In genomic region chr2:200425026-200425821, GRCh38 we compare ENCODE assay signal across 18 cellular contexts.
DNase-seq lines count a peak whose midpoint lies in the region; ATAC-seq, FAIRE-seq and TF ChIP-seq lines count a peak whose summit lies in the region.
"Had no signal": no experiment of that assay in that cellular context is flagged by ENCODE, and none has a peak within 500 bp of the region (broad histone marks: within the 10 kb centered on the region; RNA-seq: fewer than 3 reads in every experiment).

No MANE protein-coding gene starts in this region.

- TF ChIP-seq CTCF in HepG2 (CRISPR knock-in tag; IDR thresholded peaks at IDR 0.05), result no peak
- no peak for TF ChIP-seq CTCF in right lobe of liver (IDR thresholded peaks at IDR 0.05)
- no peak for TF ChIP-seq CTCF in WTC11 (IDR thresholded peaks at IDR 0.05)
- no peak for TF ChIP-seq CTCF in fibroblast of villous mesenchyme (IDR thresholded peaks at IDR 0.05; ENCODE audit: insufficient read depth, low read depth, low read length)
- TF ChIP-seq CTCF in lower lobe of right lung (IDR thresholded peaks at IDR 0.05), result no peak
- TF ChIP-seq CTCF in A673 (conservative IDR thresholded peaks at IDR 0.05; ENCODE audit: low read depth, low read length), result no peak

- DNase-seq in HepG2 (ENCODE audit: low spot score) (no peak), right lobe of liver (no peak), WTC11 (ENCODE audit: low spot score) (no peak), fibroblast of villous mesenchyme (ENCODE audit: low read depth) (peak; percentile 65), CD1c-positive myeloid dendritic cell (ENCODE audit: extremely low spot score) (no peak), lower lobe of right lung (no peak), A673 (ENCODE audit: low spot score) (no peak)
- DNase-seq: Calu3; CD4-positive, alpha-beta memory T cell; EL; NCI-H1417 treated with DMSO at 0.1 percent for 48 hours; NCI-H1930; NCI-H345; NCI-H526; Right ventricle myocardium superior had no signal

- FAIRE-seq in HepG2 (lab: Jason Lieb, UNC), result no peak
- FAIRE-seq: GM12878 had no signal

- no peak for TF ChIP-seq RAD21 in HepG2 (CRISPR knock-in tag; IDR thresholded peaks at IDR 0.05)

- peak overlapping the region; percentile 64 for H3K27ac Mint-ChIP-seq in WTC11

- H3K4me1 ChIP-seq in HepG2 (ENCODE audit: insufficient read depth, low read length), result no peaks in the 10 kb centered on the region
- no peaks in the 10 kb centered on the region for H3K4me1 ChIP-seq in right lobe of liver
- no peaks in the 10 kb centered on the region for H3K4me1 ChIP-seq in lower lobe of right lung
- no peaks in the 10 kb centered on the region for H3K4me1 ChIP-seq in A673 (ENCODE audit: insufficient read depth, low read length, poor library complexity, severe bottlenecking)

- CTCF ChIA-PET in HepG2 (lab: Yijun Ruan, JAX; ENCODE audit: low intra/inter-chr PET ratio, low total read pairs), result no interaction called here
- CTCF ChIA-PET in WTC11 (lab: Charles Lee), result interaction anchor here (0.7 to 1.8 kb wide), 4 partner anchors 11 to 440 kb away, joined by 3 to 5 read pairs (median 4); no protein-coding TSS in a partner anchor
- CTCF ChIA-PET in A673 (lab: Charles Lee), result interaction anchor here (0.7 kb wide), 1 partner anchor 9 kb away, joined by 3 read pairs; no protein-coding TSS in a partner anchor

- H3K27me3 ChIP-seq in HepG2 (ENCODE audit: control insufficient read depth in 1 of 2, insufficient read depth in 2 of 2, low read length in 2 of 2) (no peaks in the 10 kb centered on the region), right lobe of liver (no peaks in the 10 kb centered on the region), lower lobe of right lung (ENCODE audit: low read depth) (no peaks in the 10 kb centered on the region), A673 (replicated peaks; ENCODE audit: insufficient read depth, low read depth, low read length, poor library complexity) (no peaks in the 10 kb centered on the region)

- no peaks in the 10 kb centered on the region for H3K79me2 ChIP-seq in HepG2 (ENCODE audit: insufficient read depth, low read length)

- H3K9me3 Mint-ChIP-seq in WTC11, result no peaks in the 10 kb centered on the region
- H3K9me3 Mint-ChIP-seq: CD4-positive, alpha-beta memory T cell had no signal

- H3K4me1 Mint-ChIP-seq in WTC11, result peaks cover 21% of the 10 kb centered on the region

- no peaks in the 10 kb centered on the region for H4K20me1 ChIP-seq in HepG2 (ENCODE audit: insufficient read depth, low read length)

- H3K36me3 Mint-ChIP-seq in WTC11, result peaks cover 35% of the 10 kb centered on the region

- H3K36me3 ChIP-seq in HepG2 (replicated peaks in 1 of 2; ENCODE audit: control insufficient read depth in 1 of 2, insufficient read depth in 2 of 2, low read length in 2 of 2) (peaks cover 40 to 76% of the 10 kb centered on the region in 2 experiments), right lobe of liver (peaks cover 0 to 29% (median 14%) of the 10 kb centered on the region in 4 donors), lower lobe of right lung (peaks cover 37% of the 10 kb centered on the region), A673 (ENCODE audit: insufficient read depth, low read length, poor library complexity, severe bottlenecking) (no peaks in the 10 kb centered on the region)

- no peaks in the 10 kb centered on the region for H3K9me3 ChIP-seq in HepG2 (ENCODE audit: low read length)
- H3K9me3 ChIP-seq in right lobe of liver, result no peaks in the 10 kb centered on the region
- no peaks in the 10 kb centered on the region for H3K9me3 ChIP-seq in lower lobe of right lung
- H3K9me3 ChIP-seq in A673 (ENCODE audit: low read depth, low read length, poor library complexity, severe bottlenecking), result no peaks in the 10 kb centered on the region

- TF ChIP-seq POLR2A in HepG2 (IDR thresholded peaks at IDR 0.05; ENCODE audit: insufficient read depth in 1 of 2, low read depth in 2 of 2, low read length in 2 of 2), result no peak
- TF ChIP-seq POLR2A in right lobe of liver (IDR thresholded peaks at IDR 0.05), result no peak

- no peak overlapping the region for H3K4me2 ChIP-seq in HepG2 (ENCODE audit: low read depth, low read length)

- H2AFZ ChIP-seq in HepG2 (ENCODE audit: low read length), result no peak overlapping the region

- ATAC-seq in HepG2 (no peak), right lobe of liver (no peak), WTC11 (no peak), GM19324 (IDR thresholded peaks at IDR 0.05; ENCODE audit: low FRiP score, unreplicated experiment) (no peak), lower lobe of right lung (no peak)
- ATAC-seq: GM12878 had no signal

- H3K4me3 ChIP-seq in HepG2 (replicated peaks in 1 of 3; ENCODE audit: insufficient read depth in 1 of 3, low read depth in 2 of 3, low read length in 3 of 3) (no peak overlapping the region), right lobe of liver (no peak overlapping the region), fibroblast of villous mesenchyme (ENCODE audit: low read depth, low read length) (no peak overlapping the region), lower lobe of right lung (no peak overlapping the region), A673 (ENCODE audit: low read depth, low read length, poor library complexity, severe bottlenecking) (no peak overlapping the region)
- H3K4me3 ChIP-seq: GM12878, SK-N-MC had no signal

- no peak overlapping the region for H3K27ac ChIP-seq in HepG2 (ENCODE audit: extremely low read length, insufficient read depth, low read length)
- H3K27ac ChIP-seq in right lobe of liver, result no peak overlapping the region
- no peak overlapping the region for H3K27ac ChIP-seq in lower lobe of right lung
- no peak overlapping the region for H3K27ac ChIP-seq in A673 (ENCODE audit: low read depth, low read length, poor library complexity, severe bottlenecking)
- H3K27ac ChIP-seq: SK-N-MC had no signal

- WGBS in HepG2 (ENCODE audit: low lambda C conversion rate), result 94% methylated on average over 14 of the region's 14 CpGs
- 86% methylated on average over 13 of the region's 14 CpGs for WGBS in right lobe of liver (ENCODE audit: insufficient coverage, low coverage, low lambda C conversion rate, missing lambda C conversion rate)

- intact Hi-C loops in HepG2 (cut with micrococcal nuclease; ENCODE audit: unreplicated experiment), result no loop called here
- intact Hi-C loops in right lobe of liver (cut with DNase I), result no loop called here
- intact Hi-C loops in lower lobe of right lung (cut with DNase I), result no loop called here
- intact Hi-C loops in A673 (cut with micrococcal nuclease; ENCODE audit: unreplicated experiment), result no loop called here

- BruUV-seq in HepG2 (replicated peaks; lab: Mats Ljungman, UMichigan) (no TSS peak), A673 (replicated peaks; lab: Mats Ljungman, UMichigan) (no TSS peak)

- in situ Hi-C loops in HepG2 (cut with HindIII; ENCODE audit: extremely low pct_ligation_motif_present, low pct_unique_long_range_greater_than_20kb), result no loop called here

- H3K27me3 Mint-ChIP-seq in WTC11 (ENCODE audit: low read depth), result no peaks in the 10 kb centered on the region
- H3K27me3 Mint-ChIP-seq: CD4-positive, alpha-beta memory T cell had no signal

- no peak for TF ChIP-seq EP300 in HepG2 (IDR thresholded peaks at IDR 0.05; ENCODE audit: low read depth in 2 of 2, low read length in 2 of 2)
- TF ChIP-seq EP300 in HepG2 (CRISPR knock-in tag; IDR thresholded peaks at IDR 0.05; ENCODE audit: borderline replicate concordance), result no peak

- no peak overlapping the region for H3K9ac ChIP-seq in HepG2 (ENCODE audit: insufficient read depth, low read depth, low read length)

- POLR2A ChIA-PET in HepG2 (lab: Yijun Ruan, JAX), result interaction anchor here (1.1 kb wide), 1 partner anchor 20 kb away, joined by 3 read pairs; no protein-coding TSS in a partner anchor
- POLR2A ChIA-PET in WTC11 (lab: Charles Lee), result interaction anchor here (1.1 kb wide), 1 partner anchor 10 kb away, joined by 3 read pairs; no protein-coding TSS in a partner anchor
- POLR2A ChIA-PET in A673 (lab: Charles Lee; ENCODE audit: low non-redundant PET), result no interaction called here

- H3K4me3 Mint-ChIP-seq in WTC11, result no peak overlapping the region
- H3K4me3 Mint-ChIP-seq: CD4-positive, alpha-beta memory T cell had no signal

TF ChIP-seq in HepG2, 621 proteins besides CTCF, POLR2A, EP300 and RAD21 (continues in another document):
- TF ChIP-seq MAFK (conservative IDR thresholded peaks at IDR 0.05 in 1 of 2, IDR thresholded peaks at IDR 0.05 in 1 of 2; ENCODE audit: low read length in 2 of 2) (peak in 1 of 2 experiments; percentile 65; a peak in 3 of 4 replicates), MAFF (IDR thresholded peaks at IDR 0.05; ENCODE audit: low read depth, low read length) (peak; percentile 29; the same call in 1 of the 2 replicates), ZNF230 (CRISPR knock-in tag; IDR thresholded peaks at IDR 0.05) (no peak), KLF12 (CRISPR knock-in tag; IDR thresholded peaks at IDR 0.05; ENCODE audit: borderline replicate concordance) (no peak), NBN (conservative IDR thresholded peaks at IDR 0.05) (no peak), ATF7-NPFF (CRISPR knock-in tag; IDR thresholded peaks at IDR 0.05; ENCODE audit: low read depth) (no peak), RBM22 (optimal IDR thresholded peaks at IDR 0.05; ENCODE audit: low read length) (peak; percentile 77)

TF ChIP-seq in WTC11, 78 proteins besides CTCF, POLR2A, EP300 and RAD21:
- TF ChIP-seq ZNF671 (CRISPR knock-in tag; IDR thresholded peaks at IDR 0.05), result no peak
